Comparison of ENCODE assay signal across 1 cellular context in genomic region chr19:12956446-12957388, GRCh38.
TF ChIP-seq lines count a peak whose summit lies in the region.

TSS of gene GADD45GIP1 (minus strand) at chr19:12957223. CDS start at chr19:12957212, 11 bp downstream.

TF ChIP-seq in K562, 482 proteins besides CTCF, POLR2A, EP300 and RAD21 (continued from another document and continues in another):
- TF ChIP-seq CTCFL (IDR thresholded peaks at IDR 0.05; ENCODE audit: borderline replicate concordance, insufficient read depth, low read depth, low read length, poor library complexity, severe bottlenecking) (no peak), HNRNPL (IDR thresholded peaks at IDR 0.05; ENCODE audit: low read depth, low read length) (peak; percentile 75; the same call in 1 of the 2 replicates), ZBTB2 (IDR thresholded peaks at IDR 0.05) (no peak), SREBF2 (CRISPR knock-in tag; IDR thresholded peaks at IDR 0.05) (no peak), HIVEP1 (CRISPR knock-in tag; IDR thresholded peaks at IDR 0.05) (no peak), PHTF2 (CRISPR knock-in tag; IDR thresholded peaks at IDR 0.05) (no peak), RBM39 (optimal IDR thresholded peaks at IDR 0.05; ENCODE audit: low read depth, low read length) (no peak), ZBTB40 (IDR thresholded peaks at IDR 0.05) (no peak), ZBTB40 (CRISPR knock-in tag; IDR thresholded peaks at IDR 0.05) (no peak), ILF3 (IDR thresholded peaks at IDR 0.05; ENCODE audit: borderline replicate concordance) (no peak), MXD1 (CRISPR knock-in tag; IDR thresholded peaks at IDR 0.05; ENCODE audit: borderline replicate concordance, poor library complexity, severe bottlenecking) (peak; percentile 96), ZNF57 (CRISPR knock-in tag; IDR thresholded peaks at IDR 0.05) (no peak), MED1 (CRISPR knock-in tag; IDR thresholded peaks at IDR 0.05; ENCODE audit: borderline replicate concordance) (no peak), ZNF24 (IDR thresholded peaks at IDR 0.05) (no peak), ZBTB5 (IDR thresholded peaks at IDR 0.05) (no peak), MTA2 (IDR thresholded peaks at IDR 0.05; ENCODE audit: low read depth) (no peak), KAT8 (IDR thresholded peaks at IDR 0.05; ENCODE audit: low read depth) (no peak), PATZ1 (CRISPR knock-in tag; IDR thresholded peaks at IDR 0.05; ENCODE audit: borderline replicate concordance) (no peak), CBFA2T2 (conservative IDR thresholded peaks at IDR 0.05) (no peak), JUND (IDR thresholded peaks at IDR 0.05; ENCODE audit: borderline replicate concordance, low read depth, low read length) (peak; percentile 8; the same call in 1 of the 2 replicates), JUND (tag; IDR thresholded peaks at IDR 0.05; ENCODE audit: borderline replicate concordance, low read depth, low read length) (no peak; the same call in 2 of the 3 replicates), MEF2A (IDR thresholded peaks at IDR 0.05; ENCODE audit: control insufficient read depth, low read depth, low read length) (no peak), TEAD4 (IDR thresholded peaks at IDR 0.05; ENCODE audit: low read length) (no peak), TEAD4 (CRISPR knock-in tag; IDR thresholded peaks at IDR 0.05; ENCODE audit: borderline replicate concordance) (no peak)
